ENCODE assay signal across 14 cellular contexts in the genomic region with DNA sequence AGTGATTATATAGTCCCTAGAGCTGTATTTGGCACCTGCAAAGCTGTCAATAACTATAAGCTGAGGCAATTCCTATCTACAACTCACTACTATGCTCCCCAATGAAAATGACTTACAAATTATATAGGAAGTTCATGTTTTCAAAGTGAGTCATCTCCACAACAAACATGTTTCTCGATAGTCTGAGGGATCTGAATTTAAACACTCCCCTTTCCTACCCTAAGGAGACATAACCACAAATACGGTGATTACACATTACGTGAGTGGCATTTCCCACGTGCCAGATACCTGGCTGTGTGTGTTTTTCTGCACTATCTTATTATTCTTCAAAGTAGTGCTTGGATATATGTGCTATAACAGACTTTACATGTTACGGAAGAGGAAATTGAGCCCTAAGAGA.
DNase-seq lines count a peak whose midpoint lies in the region; ATAC-seq, FAIRE-seq and TF ChIP-seq lines count a peak whose summit lies in the region.
"Had no signal": no experiment of that assay in that cellular context is flagged by ENCODE, and none has a peak within 500 bp of the region (broad histone marks: within the 10 kb centered on the region; RNA-seq: fewer than 3 reads in every experiment).

No MANE protein-coding gene starts in this region.

- H3K9ac ChIP-seq in kidney (ENCODE audit: low read length in 2 of 2), result no peak overlapping the region

- H3K36me3 ChIP-seq in HEK293 (ENCODE audit: control insufficient read depth in 2 of 2, insufficient read depth in 1 of 2, low read length in 2 of 2) (no peaks in the 10 kb centered on the region), kidney (ENCODE audit: control insufficient read depth in 1 of 2, insufficient read depth in 2 of 2, low read length in 2 of 2) (no peaks in the 10 kb centered on the region)

- intact Hi-C loops in kidney (cut with DNase I), result no loop called here

- CTCF ChIA-PET in HEK293 (lab: Yijun Ruan, JAX), result interaction anchor here (0.6 to 0.7 kb wide), 2 partner anchors 48 to 140 kb away, joined by 3 to 4 read pairs; no protein-coding TSS in a partner anchor

- H3K27ac ChIP-seq in HEK293 (ENCODE audit: extremely low read depth, low read depth, low read length), result no peak overlapping the region
- no peak overlapping the region for H3K27ac ChIP-seq in kidney (ENCODE audit: low read depth in 2 of 2, low read length in 2 of 2)

- POLR2A ChIA-PET in HEK293 (lab: Yijun Ruan, JAX), result no interaction called here

- no peaks in the 10 kb centered on the region; the same call in 1 of the 2 replicates for H3K4me1 ChIP-seq in HEK293 (ENCODE audit: control insufficient read depth, insufficient read depth, low read length)
- no peaks in the 10 kb centered on the region for H3K4me1 ChIP-seq in kidney (ENCODE audit: control insufficient read depth in 1 of 2, insufficient read depth in 1 of 2, low read depth in 1 of 2, low read length in 2 of 2)

- no peak for TF ChIP-seq CTCF in HEK293 (tag by site-specific recombination; IDR thresholded peaks at IDR 0.05)
- no peak for TF ChIP-seq CTCF in epithelial cell of esophagus (IDR thresholded peaks at IDR 0.05; ENCODE audit: insufficient read depth, low read depth, low read length, missing control alignments)
- no peak for TF ChIP-seq CTCF in kidney (IDR thresholded peaks at IDR 0.05; ENCODE audit: borderline replicate concordance, extremely low read depth, insufficient read depth)

- H3K4me3 ChIP-seq in HEK293 (ENCODE audit: low read depth, low read length), result no peak overlapping the region
- no peak overlapping the region for H3K4me3 ChIP-seq in epithelial cell of esophagus (ENCODE audit: low read length)
- H3K4me3 ChIP-seq in skeletal muscle cell (ENCODE audit: low read depth, low read length), result no peak overlapping the region
- no peak overlapping the region for H3K4me3 ChIP-seq in kidney (ENCODE audit: low read length in 2 of 2)

- FAIRE-seq in kidney (lab: Jason Lieb, UNC), result no peak

- DNase-seq in OCI-M1 (lab: John Stamatoyannopoulos, UW) (peak; percentile 26), epithelial cell of esophagus (ENCODE audit: low read depth) (peak; percentile 91), skeletal muscle cell (ENCODE audit: low read depth) (peak; percentile 19), kidney (no peak), retina (no peak)
- DNase-seq: activated CD4-positive, alpha-beta T cell treated with anti-CD3 and anti-CD28 coated beads, Interleukin-2, amount 50 U/mL, for 48 hours; central memory CD4-positive, alpha-beta T cell; COR-L47; immature natural killer cell; NCI-H2081; T-helper 17 cell had no signal

- H3K9me3 ChIP-seq in HEK293 (ENCODE audit: control insufficient read depth, insufficient read depth, low read depth, low read length) (no peaks in the 10 kb centered on the region), kidney (ENCODE audit: control insufficient read depth in 1 of 2, low read length in 2 of 2) (no peaks in the 10 kb centered on the region)

- no peak for ATAC-seq in HG02885 (IDR thresholded peaks at IDR 0.05; ENCODE audit: poor library complexity, unreplicated experiment)
- ATAC-seq: esophagus mucosa, T-helper 17 cell had no signal

TF ChIP-seq in HEK293, 187 proteins besides CTCF, POLR2A, EP300 and RAD21:
- TF ChIP-seq, protein P1, sequence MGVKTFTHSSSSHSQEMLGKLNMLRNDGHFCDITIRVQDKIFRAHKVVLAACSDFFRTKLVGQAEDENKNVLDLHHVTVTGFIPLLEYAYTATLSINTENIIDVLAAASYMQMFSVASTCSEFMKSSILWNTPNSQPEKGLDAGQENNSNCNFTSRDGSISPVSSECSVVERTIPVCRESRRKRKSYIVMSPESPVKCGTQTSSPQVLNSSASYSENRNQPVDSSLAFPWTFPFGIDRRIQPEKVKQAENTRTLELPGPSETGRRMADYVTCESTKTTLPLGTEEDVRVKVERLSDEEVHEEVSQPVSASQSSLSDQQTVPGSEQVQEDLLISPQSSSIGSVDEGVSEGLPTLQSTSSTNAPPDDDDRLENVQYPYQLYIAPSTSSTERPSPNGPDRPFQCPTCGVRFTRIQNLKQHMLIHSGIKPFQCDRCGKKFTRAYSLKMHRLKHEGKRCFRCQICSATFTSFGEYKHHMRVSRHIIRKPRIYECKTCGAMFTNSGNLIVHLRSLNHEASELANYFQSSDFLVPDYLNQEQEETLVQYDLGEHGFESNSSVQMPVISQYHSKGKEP (tag by site-specific recombination; IDR thresholded peaks at IDR 0.05), result no peak
- TF ChIP-seq, protein P2, sequence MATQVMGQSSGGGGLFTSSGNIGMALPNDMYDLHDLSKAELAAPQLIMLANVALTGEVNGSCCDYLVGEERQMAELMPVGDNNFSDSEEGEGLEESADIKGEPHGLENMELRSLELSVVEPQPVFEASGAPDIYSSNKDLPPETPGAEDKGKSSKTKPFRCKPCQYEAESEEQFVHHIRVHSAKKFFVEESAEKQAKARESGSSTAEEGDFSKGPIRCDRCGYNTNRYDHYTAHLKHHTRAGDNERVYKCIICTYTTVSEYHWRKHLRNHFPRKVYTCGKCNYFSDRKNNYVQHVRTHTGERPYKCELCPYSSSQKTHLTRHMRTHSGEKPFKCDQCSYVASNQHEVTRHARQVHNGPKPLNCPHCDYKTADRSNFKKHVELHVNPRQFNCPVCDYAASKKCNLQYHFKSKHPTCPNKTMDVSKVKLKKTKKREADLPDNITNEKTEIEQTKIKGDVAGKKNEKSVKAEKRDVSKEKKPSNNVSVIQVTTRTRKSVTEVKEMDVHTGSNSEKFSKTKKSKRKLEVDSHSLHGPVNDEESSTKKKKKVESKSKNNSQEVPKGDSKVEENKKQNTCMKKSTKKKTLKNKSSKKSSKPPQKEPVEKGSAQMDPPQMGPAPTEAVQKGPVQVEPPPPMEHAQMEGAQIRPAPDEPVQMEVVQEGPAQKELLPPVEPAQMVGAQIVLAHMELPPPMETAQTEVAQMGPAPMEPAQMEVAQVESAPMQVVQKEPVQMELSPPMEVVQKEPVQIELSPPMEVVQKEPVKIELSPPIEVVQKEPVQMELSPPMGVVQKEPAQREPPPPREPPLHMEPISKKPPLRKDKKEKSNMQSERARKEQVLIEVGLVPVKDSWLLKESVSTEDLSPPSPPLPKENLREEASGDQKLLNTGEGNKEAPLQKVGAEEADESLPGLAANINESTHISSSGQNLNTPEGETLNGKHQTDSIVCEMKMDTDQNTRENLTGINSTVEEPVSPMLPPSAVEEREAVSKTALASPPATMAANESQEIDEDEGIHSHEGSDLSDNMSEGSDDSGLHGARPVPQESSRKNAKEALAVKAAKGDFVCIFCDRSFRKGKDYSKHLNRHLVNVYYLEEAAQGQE (tag by site-specific recombination; IDR thresholded peaks at IDR 0.05), result no peak
- 0 out of 2 replicates have a peak, but pooled peaks have one; percentile 31 for TF ChIP-seq ZNF600 (tag by site-specific recombination; IDR thresholded peaks at IDR 0.05)
- TF ChIP-seq MZF1 (tag by site-specific recombination; IDR thresholded peaks at IDR 0.05; ENCODE audit: borderline replicate concordance), result peak; percentile 38; the same call in 1 of the 2 replicates
- TF ChIP-seq, protein P3, sequence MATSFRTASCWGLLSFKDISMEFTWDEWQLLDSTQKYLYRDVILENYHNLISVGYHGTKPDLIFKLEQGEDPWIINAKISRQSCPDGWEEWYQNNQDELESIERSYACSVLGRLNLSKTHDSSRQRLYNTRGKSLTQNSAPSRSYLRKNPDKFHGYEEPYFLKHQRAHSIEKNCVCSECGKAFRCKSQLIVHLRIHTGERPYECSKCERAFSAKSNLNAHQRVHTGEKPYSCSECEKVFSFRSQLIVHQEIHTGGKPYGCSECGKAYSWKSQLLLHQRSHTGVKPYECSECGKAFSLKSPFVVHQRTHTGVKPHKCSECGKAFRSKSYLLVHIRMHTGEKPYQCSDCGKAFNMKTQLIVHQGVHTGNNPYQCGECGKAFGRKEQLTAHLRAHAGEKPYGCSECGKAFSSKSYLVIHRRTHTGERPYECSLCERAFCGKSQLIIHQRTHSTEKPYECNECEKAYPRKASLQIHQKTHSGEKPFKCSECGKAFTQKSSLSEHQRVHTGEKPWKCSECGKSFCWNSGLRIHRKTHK (tag by site-specific recombination; IDR thresholded peaks at IDR 0.05), result peak; percentile 21; the same call in 1 of the 2 replicates
- peak; percentile 77 for TF ChIP-seq SP7 (tag by site-specific recombination; IDR thresholded peaks at IDR 0.05)
- TF ChIP-seq OSR2 (tag by site-specific recombination; IDR thresholded peaks at IDR 0.05), result no peak
- no peak for TF ChIP-seq ZNF292 (tag by site-specific recombination; IDR thresholded peaks at IDR 0.05; ENCODE audit: borderline replicate concordance, low read depth)
- no peak for TF ChIP-seq ZNF239 (tag by site-specific recombination; IDR thresholded peaks at IDR 0.05)
- TF ChIP-seq ZNF664 (tag by site-specific recombination; IDR thresholded peaks at IDR 0.05), result no peak
- no peak for TF ChIP-seq GLIS1 (tag by site-specific recombination; IDR thresholded peaks at IDR 0.05)
- TF ChIP-seq ZNF354C (tag by site-specific recombination; IDR thresholded peaks at IDR 0.05; ENCODE audit: borderline replicate concordance, low read depth), result no peak
TF ChIP-seq in HEK293: peak in this region for 4.

Comparison
In these comparisons a context has a peak if more than half of its experiments do, and no peak if none do; other contexts are left out.
1. DNase-seq: peak in OCI-M1 (single experiment), epithelial cell of esophagus (single experiment) and skeletal muscle cell (single experiment); none in kidney (single experiment) and retina (single experiment).